ENCODE assay signal across 9 cellular contexts in genomic region chr12:65685514-65685913, GRCh38.
DNase-seq lines count a peak whose midpoint lies in the region; ATAC-seq, FAIRE-seq and TF ChIP-seq lines count a peak whose summit lies in the region.
"Had no signal": no experiment of that assay in that cellular context is flagged by ENCODE, and none has a peak within 500 bp of the region (broad histone marks: within the 10 kb centered on the region; RNA-seq: fewer than 3 reads in every experiment).

No MANE protein-coding gene starts in this region.

- TF ChIP-seq POLR2A in GM12892 (IDR thresholded peaks at IDR 0.05; ENCODE audit: low read depth, low read length) = no peak
- TF ChIP-seq POLR2A in erythroblast (IDR thresholded peaks at IDR 0.05; ENCODE audit: low read length) = no peak

- POLR2A ChIA-PET in CD4-positive, alpha-beta memory T cell (lab: Charles Lee; ENCODE audit: partially characterized antibody) = no interaction called here
- POLR2A ChIA-PET in naive thymus-derived CD8-positive, alpha-beta T cell (lab: Charles Lee) = no interaction called here

- peak; percentile 42 for FAIRE-seq in GM12892 (lab: Jason Lieb, UNC)

- no peak for DNase-seq in GM12892 (ENCODE audit: insufficient read length)
- peak; percentile 41 for DNase-seq in NCI-H82 treated with DMSO at 0.1 percent for 48 hours (lab: John Stamatoyannopoulos, UW; ENCODE audit: unreplicated experiment)
- peak; percentile 5 to 21 for DNase-seq in erythroblast (lab: John Stamatoyannopoulos, UW)
- no peak for DNase-seq in retinal pigment epithelial cell (ENCODE audit: low read depth)
- DNase-seq in stimulated activated CD4-positive, alpha-beta T cell treated with anti-CD3 and anti-CD28 coated beads, Interleukin-15, amount 100 ng/mL, for 24 hours = no peak
- no peak for DNase-seq in CD4-positive, alpha-beta memory T cell
- no peak for DNase-seq in naive thymus-derived CD8-positive, alpha-beta T cell
- DNase-seq: activated T-cell treated with anti-CD3 and anti-CD28 coated beads, Interleukin-2, amount 50 U/mL, for 24 hours had no signal

- H3K9me3 Mint-ChIP-seq in CD4-positive, alpha-beta memory T cell = peaks cover 0 to 8% (median 3%) of the 10 kb centered on the region in 8 donors
- H3K9me3 Mint-ChIP-seq in naive thymus-derived CD8-positive, alpha-beta T cell = peaks cover 0 to 8% (median 0%) of the 10 kb centered on the region in 9 donors
- H3K9me3 Mint-ChIP-seq: activated T-cell treated with anti-CD3 and anti-CD28 coated beads, Interleukin-2, amount 50 U/mL, for 24 hours had no signal

- no peaks in the 10 kb centered on the region for H3K27me3 ChIP-seq in CD4-positive, alpha-beta memory T cell (ENCODE audit: insufficient read depth, low read length)

- no peaks in the 10 kb centered on the region for H3K9me3 ChIP-seq in CD4-positive, alpha-beta memory T cell (ENCODE audit: control insufficient read depth in 1 of 2, low read length in 2 of 2)

- no peak overlapping the region for H3K4me3 ChIP-seq in retinal pigment epithelial cell (ENCODE audit: low read length)
- H3K4me3 ChIP-seq in CD4-positive, alpha-beta memory T cell (ENCODE audit: low read length in 2 of 2) = no peak overlapping the region

- H3K27ac Mint-ChIP-seq in CD4-positive, alpha-beta memory T cell = no peak overlapping the region
- no peak overlapping the region for H3K27ac Mint-ChIP-seq in naive thymus-derived CD8-positive, alpha-beta T cell
- H3K27ac Mint-ChIP-seq: activated T-cell treated with anti-CD3 and anti-CD28 coated beads, Interleukin-2, amount 50 U/mL, for 24 hours had no signal

- CTCF ChIA-PET in CD4-positive, alpha-beta memory T cell (lab: Charles Lee; ENCODE audit: partially characterized antibody) = no interaction called here

- no peak overlapping the region for H3K27ac ChIP-seq in CD4-positive, alpha-beta memory T cell (ENCODE audit: low read depth, low read length)
- H3K27ac ChIP-seq: parathyroid adenoma had no signal

- intact Hi-C loops in CD4-positive, alpha-beta memory T cell (cut with micrococcal nuclease) = no loop called here

- H3K36me3 Mint-ChIP-seq in CD4-positive, alpha-beta memory T cell = no peaks in the 10 kb centered on the region
- no peaks in the 10 kb centered on the region for H3K36me3 Mint-ChIP-seq in naive thymus-derived CD8-positive, alpha-beta T cell

- no peak for ATAC-seq in naive thymus-derived CD8-positive, alpha-beta T cell

- H3K4me1 ChIP-seq in CD4-positive, alpha-beta memory T cell (ENCODE audit: insufficient read depth, low read length) = no peaks in the 10 kb centered on the region
- H3K4me1 ChIP-seq: parathyroid adenoma had no signal

- TF ChIP-seq CTCF in retinal pigment epithelial cell (conservative IDR thresholded peaks at IDR 0.05; ENCODE audit: low read depth, low read length) = peak; percentile 71

- H3K27me3 Mint-ChIP-seq in CD4-positive, alpha-beta memory T cell = no peaks in the 10 kb centered on the region
- peaks cover 0 to 19% (median 4%) of the 10 kb centered on the region in 5 donors for H3K27me3 Mint-ChIP-seq in naive thymus-derived CD8-positive, alpha-beta T cell

- no peaks in the 10 kb centered on the region for H3K4me1 Mint-ChIP-seq in CD4-positive, alpha-beta memory T cell
- H3K4me1 Mint-ChIP-seq in naive thymus-derived CD8-positive, alpha-beta T cell = no peaks in the 10 kb centered on the region

- H3K4me3 Mint-ChIP-seq in CD4-positive, alpha-beta memory T cell = no peak overlapping the region
- no peak overlapping the region for H3K4me3 Mint-ChIP-seq in naive thymus-derived CD8-positive, alpha-beta T cell
- H3K4me3 Mint-ChIP-seq: activated T-cell treated with anti-CD3 and anti-CD28 coated beads, Interleukin-2, amount 50 U/mL, for 24 hours had no signal

- H3K36me3 ChIP-seq in CD4-positive, alpha-beta memory T cell (ENCODE audit: insufficient read depth, low read length) = no peaks in the 10 kb centered on the region

Comparison
In these comparisons a context has a peak if more than half of its experiments do, and no peak if none do; other contexts are left out.
1. DNase-seq: peak in NCI-H82 treated with DMSO at 0.1 percent for 48 hours (single experiment) and erythroblast (2 of 2); none in GM12892 (single experiment), retinal pigment epithelial cell (single experiment), stimulated activated CD4-positive, alpha-beta T cell treated with anti-CD3 and anti-CD28 coated beads, Interleukin-15, amount 100 ng/mL, for 24 hours (single experiment), CD4-positive, alpha-beta memory T cell (0 of 5) and naive thymus-derived CD8-positive, alpha-beta T cell (0 of 10).